2 cellular contexts compared by ENCODE assay signal in genomic region chr15:84810073-84810840, GRCh38.
TF ChIP-seq lines count a peak whose summit lies in the region.

No MANE protein-coding gene starts in this region.

TF ChIP-seq in HepG2, 621 proteins besides CTCF, POLR2A, EP300 and RAD21:
- TF ChIP-seq WIZ (CRISPR knock-in tag; IDR thresholded peaks at IDR 0.05), result no peak
- no peak for TF ChIP-seq ATF7 (IDR thresholded peaks at IDR 0.05)
- no peak for TF ChIP-seq ATF7 (CRISPR knock-in tag; IDR thresholded peaks at IDR 0.05)
- TF ChIP-seq CREM (IDR thresholded peaks at IDR 0.05), result no peak
- no peak for TF ChIP-seq CREM (CRISPR knock-in tag; IDR thresholded peaks at IDR 0.05)
- no peak for TF ChIP-seq SNAI1 (CRISPR knock-in tag; IDR thresholded peaks at IDR 0.05; ENCODE audit: borderline replicate concordance)
- TF ChIP-seq TP53 (CRISPR knock-in tag; conservative IDR thresholded peaks at IDR 0.05), result no peak
- TF ChIP-seq AKAP8 (CRISPR knock-in tag; IDR thresholded peaks at IDR 0.05), result no peak
- no peak for TF ChIP-seq KAT8 (CRISPR knock-in tag; IDR thresholded peaks at IDR 0.05)

TF ChIP-seq in GM23338, 12 proteins besides CTCF, POLR2A, EP300 and RAD21:
- TF ChIP-seq ZNF331 (CRISPR knock-in tag; IDR thresholded peaks at IDR 0.05; ENCODE audit: low read depth), result no peak
- no peak for TF ChIP-seq STAT1 (IDR thresholded peaks at IDR 0.05; ENCODE audit: unreplicated experiment)
- no peak for TF ChIP-seq ZNF114 (CRISPR knock-in tag; IDR thresholded peaks at IDR 0.05)
- TF ChIP-seq CREB1 (CRISPR knock-in tag; IDR thresholded peaks at IDR 0.05; ENCODE audit: low read depth), result no peak
- TF ChIP-seq JUNB (IDR thresholded peaks at IDR 0.05; ENCODE audit: unreplicated experiment), result no peak
- TF ChIP-seq REST (IDR thresholded peaks at IDR 0.05; ENCODE audit: unreplicated experiment), result no peak
- no peak for TF ChIP-seq POLR2AphosphoS5 (IDR thresholded peaks at IDR 0.05; ENCODE audit: low read depth)
- no peak for TF ChIP-seq EZH2 (IDR thresholded peaks at IDR 0.05; ENCODE audit: low read depth, unreplicated experiment)
- TF ChIP-seq EZH2phosphoT487 (IDR thresholded peaks at IDR 0.05; ENCODE audit: unreplicated experiment), result no peak
- TF ChIP-seq NANOG (IDR thresholded peaks at IDR 0.05; ENCODE audit: borderline replicate concordance), result no peak
- TF ChIP-seq ZNF462 (CRISPR knock-in tag; IDR thresholded peaks at IDR 0.05), result no peak
- TF ChIP-seq ETS1 (IDR thresholded peaks at IDR 0.05), result no peak
